Comparison of ENCODE assay signal across 13 cellular contexts in the genomic region with DNA sequence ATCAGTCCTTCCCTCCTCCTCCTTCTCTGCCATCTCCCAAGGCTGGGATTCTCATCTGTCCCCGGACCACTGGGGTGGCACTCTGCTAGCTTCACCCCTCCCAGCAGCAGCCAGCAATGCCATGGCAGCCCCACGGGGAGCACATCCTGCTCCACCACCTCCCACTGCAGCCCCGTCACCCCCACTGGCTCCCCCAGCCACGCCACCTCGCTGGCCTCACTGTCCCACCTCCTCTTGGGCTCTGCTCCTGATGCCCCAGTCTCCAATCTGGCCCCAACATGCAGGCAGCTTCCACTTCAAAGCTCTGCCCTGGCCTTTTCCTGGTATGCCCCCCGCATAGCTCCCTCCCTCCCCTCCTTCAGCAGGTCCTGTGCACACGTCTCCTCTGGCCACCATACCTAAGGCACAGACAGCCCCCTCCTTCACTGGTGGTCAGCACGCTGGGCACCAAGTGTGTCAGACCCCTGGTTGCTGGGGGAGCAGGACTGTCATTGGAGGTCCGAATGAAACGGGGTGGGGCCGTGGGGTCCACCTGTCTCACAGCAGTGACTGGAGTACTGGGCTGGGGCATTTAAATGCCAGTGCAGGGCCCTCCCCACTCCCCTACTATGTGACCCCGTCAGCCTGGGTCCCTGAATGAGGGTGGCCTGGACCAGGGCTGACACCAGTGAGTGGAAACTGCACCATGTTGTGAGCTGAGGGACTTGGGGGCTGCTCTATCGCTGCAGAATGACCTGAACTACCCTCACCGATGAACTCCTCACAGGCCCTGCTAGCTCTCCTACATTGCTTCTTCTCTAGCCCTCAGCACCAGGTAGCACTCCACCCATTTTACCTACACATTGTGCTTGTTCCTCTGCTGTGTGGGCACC. TPM values are rescaled to one million over a fixed set of nuclear protein-coding genes. Genes with fewer than 3 reads are reported as not detected.
DNase-seq lines count a peak whose midpoint lies in the region; ATAC-seq and TF ChIP-seq lines count a peak whose summit lies in the region.
"Had no signal": no experiment of that assay in that cellular context is flagged by ENCODE, and none has a peak within 500 bp of the region (broad histone marks: within the 10 kb centered on the region; RNA-seq: fewer than 3 reads in every experiment).

No MANE protein-coding gene starts in this region.

- H3K36me3 ChIP-seq in H7 (replicated peaks; ENCODE audit: control insufficient read depth, insufficient read depth, low read length) = no peaks in the 10 kb centered on the region
- H3K36me3 ChIP-seq in left ventricle myocardium inferior = no peaks in the 10 kb centered on the region
- H3K36me3 ChIP-seq in prostate gland = no peaks in the 10 kb centered on the region

- TF ChIP-seq CTCF in left ventricle myocardium inferior (IDR thresholded peaks at IDR 0.05; ENCODE audit: borderline replicate concordance) = no peak
- no peak for TF ChIP-seq CTCF in prostate gland (IDR thresholded peaks at IDR 0.05)

- H3K4me1 ChIP-seq in left ventricle myocardium inferior = peaks cover 16% of the 10 kb centered on the region
- no peaks in the 10 kb centered on the region for H3K4me1 ChIP-seq in prostate gland (replicated peaks)

- DNase-seq in H7 (peak; percentile 64), left ventricle myocardium inferior (peak; percentile 7), sciatic nerve (ENCODE audit: low spot score) (peak; percentile 49), prostate gland (ENCODE audit: low spot score) (no peak), hepatic stellate cell (ENCODE audit: low spot score) (no peak)
- peak; percentile 11 for DNase-seq in activated CD8-positive, alpha-beta memory T cell treated with anti-CD3 and anti-CD28 coated beads, Interleukin-2, amount 50 U/mL, for 4 hours
- DNase-seq: dermis blood vessel endothelial cell, DMS153, NCI-H2107 had no signal

- H3K27me3 ChIP-seq in H7 (ENCODE audit: control insufficient read depth, insufficient read depth, low read length) (peaks cover 48% of the 10 kb centered on the region), left ventricle myocardium inferior (ENCODE audit: low read depth) (peaks cover 68% of the 10 kb centered on the region), prostate gland (replicated peaks; ENCODE audit: insufficient read depth) (no peaks in the 10 kb centered on the region)

- intact Hi-C loops in left ventricle myocardium inferior (cut with micrococcal nuclease) (no loop called here), sciatic nerve (cut with DNase I) (no loop called here), prostate gland (cut with DNase I) (no loop called here)

- H3K27ac ChIP-seq in left ventricle myocardium inferior (replicated peaks) (no peak overlapping the region), prostate gland (no peak overlapping the region)
- H3K27ac ChIP-seq: RWPE1 had no signal

- H3K9me3 ChIP-seq in left ventricle myocardium inferior (replicated peaks) (no peaks in the 10 kb centered on the region), prostate gland (no peaks in the 10 kb centered on the region)

- no peak for ATAC-seq in sciatic nerve
- no peak for ATAC-seq in HG03196 (IDR thresholded peaks at IDR 0.05; ENCODE audit: unreplicated experiment)
- ATAC-seq in GM18858 (IDR thresholded peaks at IDR 0.05; ENCODE audit: unreplicated experiment) = no peak

- 86% methylated on average over 14 of the region's 14 CpGs for WGBS in prostate gland

- TF ChIP-seq POLR2A in prostate gland (IDR thresholded peaks at IDR 0.05) = no peak

- H3K4me3 ChIP-seq in H7 (ENCODE audit: insufficient read depth, low read depth, low read length) (no peak overlapping the region), left ventricle myocardium inferior (no peak overlapping the region), prostate gland (no peak overlapping the region)

RNA-seq across cellular contexts. Expression of a gene that starts 38.7 kb away (rescaled TPM):
- 31.0 and 41.3 TPM in 2 replicates for total RNA-seq in H7 (2014; rRNA removed; shearing (Covaris generic))
- total RNA-seq in left ventricle myocardium inferior (1.1 TPM), sciatic nerve (21.7 TPM), prostate gland (1 to 10 TPM; 4.3 to 9.3 TPM)
- total RNA-seq: HT1080 had no signal

Comparison
In these comparisons a context has a peak if more than half of its experiments do, and no peak if none do; other contexts are left out.
1. DNase-seq: peak in H7 (single experiment), activated CD8-positive, alpha-beta memory T cell treated with anti-CD3 and anti-CD28 coated beads, Interleukin-2, amount 50 U/mL, for 4 hours (single experiment), left ventricle myocardium inferior (single experiment) and sciatic nerve (single experiment); none in prostate gland (single experiment) and hepatic stellate cell (single experiment).